1 cellular context compared by ENCODE assay signal in genomic region chr15:53260647-53261046, GRCh38.
TF ChIP-seq lines count a peak whose summit lies in the region.

No MANE protein-coding gene starts in this region.

TF ChIP-seq in A549, 52 proteins besides CTCF, POLR2A, EP300 and RAD21 (continued from another document):
- TF ChIP-seq REST (IDR thresholded peaks at IDR 0.05) (no peak), CEBPB (IDR thresholded peaks at IDR 0.05) (no peak), POLR2AphosphoS2 (conservative IDR thresholded peaks at IDR 0.05; ENCODE audit: low read length) (no peak)
